15 cellular contexts compared by ENCODE assay signal in genomic region chr4:78768447-78769177, GRCh38. TPM values are rescaled to one million over a fixed set of nuclear protein-coding genes. Genes with fewer than 3 reads are reported as not detected.
DNase-seq lines count a peak whose midpoint lies in the region; FAIRE-seq and TF ChIP-seq lines count a peak whose summit lies in the region.
"Had no signal": no experiment of that assay in that cellular context is flagged by ENCODE, and none has a peak within 500 bp of the region (broad histone marks: within the 10 kb centered on the region; RNA-seq: fewer than 3 reads in every experiment).

No MANE protein-coding gene starts in this region.

- H3K36me3 ChIP-seq in Peyer's patch, result no peaks in the 10 kb centered on the region
- no peaks in the 10 kb centered on the region for H3K36me3 ChIP-seq in mesenchymal stem cell (ENCODE audit: control insufficient read depth in 1 of 2, insufficient read depth in 2 of 2, low read depth in 1 of 2, low read length in 2 of 2)
- no peaks in the 10 kb centered on the region for H3K36me3 ChIP-seq in esophagus squamous epithelium
- H3K36me3 ChIP-seq: gastrocnemius medialis, thoracic aorta had no signal

- H3K4me1 Mint-ChIP-seq in dendritic cell treated with granulocyte-macrophage colony-stimulating factor and Interleukin-4, amounts not matched to agents 40 ng/mL and 50 ng/mL, for 4 days (ENCODE audit: low read depth), result peaks cover 19% of the 10 kb centered on the region

- H3K9me3 ChIP-seq in Peyer's patch (no peaks in the 10 kb centered on the region), mesenchymal stem cell (ENCODE audit: control insufficient read depth, low read length) (no peaks in the 10 kb centered on the region), esophagus squamous epithelium (no peaks in the 10 kb centered on the region)
- H3K9me3 ChIP-seq: gastrocnemius medialis, thoracic aorta had no signal

- H2BK5ac ChIP-seq in mesenchymal stem cell (ENCODE audit: low read depth, low read length, poor library complexity, severe bottlenecking), result no peak overlapping the region

- H2BK120ac ChIP-seq in mesenchymal stem cell (ENCODE audit: low read depth, low read length), result no peak overlapping the region

- no peak overlapping the region for H2BK12ac ChIP-seq in mesenchymal stem cell (ENCODE audit: low read length in 2 of 2)

- no peak overlapping the region for H3K9ac ChIP-seq in mesenchymal stem cell (ENCODE audit: low read length)

- no peaks in the 10 kb centered on the region for H3K36me3 Mint-ChIP-seq in dendritic cell treated with granulocyte-macrophage colony-stimulating factor and Interleukin-4, amounts not matched to agents 40 ng/mL and 50 ng/mL, for 4 days (ENCODE audit: low read depth)

- no peak for TF ChIP-seq POLR2A in GM12891 (IDR thresholded peaks at IDR 0.05; ENCODE audit: low read depth, low read length)
- no peak for TF ChIP-seq POLR2A in Peyer's patch (IDR thresholded peaks at IDR 0.05)
- no peak for TF ChIP-seq POLR2A in esophagus squamous epithelium (IDR thresholded peaks at IDR 0.05)

- peak overlapping the region; percentile 80 for H4K8ac ChIP-seq in mesenchymal stem cell (ENCODE audit: low read length)

- no peak overlapping the region for H3K14ac ChIP-seq in mesenchymal stem cell (ENCODE audit: low read length in 2 of 2)

- no peak overlapping the region for H3K4ac ChIP-seq in mesenchymal stem cell (ENCODE audit: low read depth in 1 of 2, low read length in 2 of 2)

- 75% methylated on average over 12 of the region's 12 CpGs for WGBS in mesenchymal stem cell
- 66 to 74% methylated on average over 9 to 12 of the region's 12 CpGs for WGBS in esophagus squamous epithelium, 2 donors

- no peak overlapping the region for H2BK15ac ChIP-seq in mesenchymal stem cell (ENCODE audit: low read depth, poor library complexity, severe bottlenecking)

- no peaks in the 10 kb centered on the region for H3K27me3 ChIP-seq in Peyer's patch
- H3K27me3 ChIP-seq in mesenchymal stem cell (ENCODE audit: control insufficient read depth in 1 of 2, insufficient read depth in 1 of 2, low read length in 2 of 2), result no peaks in the 10 kb centered on the region
- no peaks in the 10 kb centered on the region for H3K27me3 ChIP-seq in esophagus squamous epithelium
- H3K27me3 ChIP-seq: gastrocnemius medialis had no signal

- TF ChIP-seq CTCF in Peyer's patch (IDR thresholded peaks at IDR 0.05) (no peak), esophagus squamous epithelium (IDR thresholded peaks at IDR 0.05) (no peak)

- peak overlapping the region; percentile 25 for H3K27ac Mint-ChIP-seq in dendritic cell treated with granulocyte-macrophage colony-stimulating factor and Interleukin-4, amounts not matched to agents 40 ng/mL and 50 ng/mL, for 4 days
- H3K27ac Mint-ChIP-seq: nephron had no signal

- no peaks in the 10 kb centered on the region for H3K79me1 ChIP-seq in mesenchymal stem cell (replicated peaks; ENCODE audit: low read length, poor library complexity, severe bottlenecking)

- H3K27me3 Mint-ChIP-seq in dendritic cell treated with granulocyte-macrophage colony-stimulating factor and Interleukin-4, amounts not matched to agents 40 ng/mL and 50 ng/mL, for 4 days, result no peaks in the 10 kb centered on the region

- no peak overlapping the region for H4K91ac ChIP-seq in mesenchymal stem cell (ENCODE audit: low read length)

- no peak overlapping the region for H2AFZ ChIP-seq in mesenchymal stem cell (ENCODE audit: low read depth, low read length)

- peak overlapping the region in 2 of 4 donors; percentile 19 to 67 for H3K27ac ChIP-seq in Peyer's patch
- no peak overlapping the region for H3K27ac ChIP-seq in mesenchymal stem cell (ENCODE audit: low read length, poor library complexity, severe bottlenecking)
- H3K27ac ChIP-seq in esophagus squamous epithelium, result no peak overlapping the region
- H3K27ac ChIP-seq: gastrocnemius medialis, thoracic aorta had no signal

- H3K23ac ChIP-seq in mesenchymal stem cell (ENCODE audit: low read length in 2 of 2), result no peak overlapping the region

- no peaks in the 10 kb centered on the region for H3K9me3 Mint-ChIP-seq in dendritic cell treated with granulocyte-macrophage colony-stimulating factor and Interleukin-4, amounts not matched to agents 40 ng/mL and 50 ng/mL, for 4 days
- H3K9me3 Mint-ChIP-seq: nephron had no signal

- no peak overlapping the region for H3K4me2 ChIP-seq in mesenchymal stem cell (ENCODE audit: low read length, poor library complexity, severe bottlenecking)

- H3K4me3 ChIP-seq in Peyer's patch (no peak overlapping the region), mesenchymal stem cell (ENCODE audit: insufficient read depth in 1 of 2, low read depth in 1 of 2, low read length in 2 of 2) (no peak overlapping the region), esophagus squamous epithelium (no peak overlapping the region)
- H3K4me3 ChIP-seq: gastrocnemius medialis, thoracic aorta had no signal

- no peak overlapping the region for H3K4me3 Mint-ChIP-seq in dendritic cell treated with granulocyte-macrophage colony-stimulating factor and Interleukin-4, amounts not matched to agents 40 ng/mL and 50 ng/mL, for 4 days
- H3K4me3 Mint-ChIP-seq: nephron had no signal

- intact Hi-C loops in dendritic cell treated with granulocyte-macrophage colony-stimulating factor and Interleukin-4, amounts not matched to agents 40 ng/mL and 50 ng/mL, for 4 days (cut with micrococcal nuclease), result no loop called here
- intact Hi-C loops in esophagus squamous epithelium (cut with DNase I), result no loop called here

- no peak overlapping the region for H2AK5ac ChIP-seq in mesenchymal stem cell (ENCODE audit: low read length, severe bottlenecking)

- H3K4me1 ChIP-seq in Peyer's patch (peaks cover 0 to 6% (median 0%) of the 10 kb centered on the region in 4 donors), mesenchymal stem cell (ENCODE audit: control insufficient read depth, insufficient read depth, low read depth, low read length) (no peaks in the 10 kb centered on the region), esophagus squamous epithelium (peaks cover 0 to 9% (median 4%) of the 10 kb centered on the region in 3 donors)
- H3K4me1 ChIP-seq: gastrocnemius medialis had no signal

- peak; percentile 81 for FAIRE-seq in GM12891 (lab: Jason Lieb, UNC)
- FAIRE-seq: small intestine had no signal

- DNase-seq in GM12891 (ENCODE audit: insufficient read length, low spot score), result no peak
- DNase-seq in Peyer's patch, result peak in 2 of 3 donors; percentile 53 to 61
- DNase-seq in mesenchymal stem cell, result peak; percentile 37
- DNase-seq in esophagus squamous epithelium (lab: John Stamatoyannopoulos, UW), result no peak
- no peak for DNase-seq in SKM-1 treated with dmso at 0.1 percent for 144 hours (lab: John Stamatoyannopoulos, UW; ENCODE audit: unreplicated experiment)
- no peak for DNase-seq in COLO668 (lab: John Stamatoyannopoulos, UW; ENCODE audit: unreplicated experiment)
- DNase-seq: COR-L47, gastrocnemius medialis, left cardiac atrium, NCI-H345, OCI-M1, small intestine had no signal

- peak overlapping the region in 1 of 2 experiments; percentile 39 for H3K18ac ChIP-seq in mesenchymal stem cell (ENCODE audit: low read depth in 1 of 2, low read length in 2 of 2)

TF ChIP-seq in GM12891, 5 proteins besides CTCF, POLR2A, EP300 and RAD21:
- TF ChIP-seq POU2F2 (IDR thresholded peaks at IDR 0.05; ENCODE audit: low read depth, low read length) (no peak), POLR2AphosphoS5 (IDR thresholded peaks at IDR 0.05; ENCODE audit: low read depth, low read length) (no peak), SPI1 (IDR thresholded peaks at IDR 0.05; ENCODE audit: low read depth, low read length) (no peak)
TF ChIP-seq in GM12891: peak in this region for 0.

RNA-seq across cellular contexts. Expression of gene BMP2K, which starts 7.5 kb away (rescaled TPM):
- polyA plus RNA-seq in GM12891 (2012; ENCODE audit: low read depth, missing spikeins), result 3.7 TPM
- total RNA-seq in Peyer's patch, result 10 to 100 TPM; 69.5 to 92.4 (median 78.6) TPM
- 25.5 TPM for polyA plus RNA-seq in mesenchymal stem cell (2013, experiment 1 of 2)
- polyA plus RNA-seq in mesenchymal stem cell (2013, experiment 2 of 2), result 24.1 TPM
- 10 to 100 TPM; 27.4 to 47.3 (median 33.7) TPM for total RNA-seq in esophagus squamous epithelium

Comparison
In these comparisons a context has a peak if more than half of its experiments do, and no peak if none do; other contexts are left out.
1. DNase-seq: peak in Peyer's patch (2 of 3) and mesenchymal stem cell (single experiment); none in GM12891 (single experiment), esophagus squamous epithelium (single experiment), SKM-1 treated with dmso at 0.1 percent for 144 hours (single experiment) and COLO668 (single experiment).